Comparison of ENCODE assay signal across 36 cellular contexts in the genomic region with DNA sequence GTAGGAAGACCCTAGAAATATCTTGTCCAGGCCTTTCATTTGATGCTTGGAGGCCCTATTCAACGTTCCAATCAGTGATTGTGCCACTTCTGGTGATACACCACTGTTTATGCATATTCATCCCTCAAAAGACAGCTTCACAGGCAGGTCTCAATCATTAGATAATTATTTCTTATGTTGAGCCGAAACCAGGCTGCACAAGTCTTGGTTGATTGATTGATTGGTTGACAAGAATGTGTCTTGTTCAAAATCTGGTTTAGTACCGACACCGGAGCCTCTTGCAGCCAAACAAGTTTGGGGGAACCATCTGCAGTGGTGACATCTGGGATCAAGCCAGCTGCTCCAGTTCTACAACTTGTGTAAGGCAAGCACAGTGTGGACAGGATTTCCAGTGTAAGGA. TPM values are rescaled to one million over a fixed set of nuclear protein-coding genes. Genes with fewer than 3 reads are reported as not detected.
"Had no signal": no experiment of that assay in that cellular context is flagged by ENCODE, and none has a peak within 500 bp of the region (broad histone marks: within the 10 kb centered on the region; RNA-seq: fewer than 3 reads in every experiment).

No MANE protein-coding gene starts in this region.

- H3K27ac ChIP-seq: adrenal gland, body of pancreas, brain microvascular endothelial cell, breast epithelium, VCaP had no signal

- ATAC-seq: activated CD8-positive, alpha-beta T cell treated with anti-CD3 and anti-CD28 coated beads for 36 hours; activated naive CD4-positive, alpha-beta T cell treated with anti-CD3 and anti-CD28 coated beads, Interleukin-2, amount 50 U/mL, for 72 hours; activated T-cell treated with anti-CD3 and anti-CD28 coated beads, Interleukin-2, amount 50 U/mL, for 4 hours; activated T-cell treated with anti-CD3 and anti-CD28 coated beads, Interleukin-2, amount 50 U/mL, for 72 hours; activated T-helper 17 cell treated with anti-CD3 and anti-CD28 coated beads, Interleukin-2, amount 50 U/mL, for 72 hours; body of pancreas had no signal

- H3K36me3 ChIP-seq: adrenal gland, brain microvascular endothelial cell, breast epithelium had no signal

- DNase-seq: activated B cell treated with CpG ODN at 0.5 μM for 24 hours; activated CD4-positive, alpha-beta memory T cell treated with anti-CD3 and anti-CD28 coated beads for 36 hours; activated CD4-positive, alpha-beta T cell treated with anti-CD3 and anti-CD28 coated beads for 4 hours; activated CD4-positive, alpha-beta T cell treated with anti-CD3 and anti-CD28 coated beads, Interleukin-2, amount 10 ng/mL, durations not matched to agents 24 days and 14 days; activated CD4-positive, alpha-beta T cell treated with anti-CD3 and anti-CD28 coated beads, Interleukin-2, amount 50 U/mL, for 1 hour; activated CD4-positive, alpha-beta T cell treated with anti-CD3 and anti-CD28 coated beads, Interleukin-2, amount 50 U/mL, for 4 hours; activated CD4-positive, CD25-positive, alpha-beta regulatory T cell treated with anti-CD3 and anti-CD28 coated beads, Interleukin-2, amount 50 U/mL, for 72 hours; activated CD8-positive, alpha-beta memory T cell treated with anti-CD3 and anti-CD28 coated beads, Interleukin-2, amount 50 U/mL, for 4 hours; activated CD8-positive, alpha-beta T cell treated with anti-CD3 and anti-CD28 coated beads for 36 hours; activated effector memory CD4-positive, alpha-beta T cell treated with anti-CD3 and anti-CD28 coated beads, Interleukin-2, amount 50 U/mL, for 16 hours; activated gamma-delta T cell treated with Interleukin-2 at 50 U/mL for 16 hours; activated naive CD4-positive, alpha-beta T cell; activated naive CD4-positive, alpha-beta T cell treated with anti-CD3 and anti-CD28 coated beads for 36 hours; activated naive CD4-positive, alpha-beta T cell treated with anti-CD3 and anti-CD28 coated beads, Interleukin-2, amount 50 U/mL, for 16 hours; activated naive CD8-positive, alpha-beta T cell treated with anti-CD3 and anti-CD28 coated beads for 36 hours; activated T-cell treated with anti-CD3 and anti-CD28 coated beads for 4 hours; activated T-cell treated with anti-CD3 and anti-CD28 coated beads, Interleukin-2, amount 50 U/mL, for 1 hour; activated T-cell treated with anti-CD3 and anti-CD28 coated beads, Interleukin-2, amount 50 U/mL, for 4 hours; activated T-cell treated with anti-CD3 and anti-CD28 coated beads, Interleukin-2, amount 50 U/mL, for 72 hours; adrenal gland; amniotic stem cell; aorta; body of pancreas; brain microvascular endothelial cell; central memory CD4-positive, alpha-beta T cell; T-helper 2 cell; T-helper 9 cell had no signal

- H3K4me1 ChIP-seq: adrenal gland, body of pancreas, breast epithelium had no signal

- H3K27me3 ChIP-seq: adrenal gland, body of pancreas, brain microvascular endothelial cell, breast epithelium had no signal

- H3K9me3 ChIP-seq: adrenal gland, body of pancreas, breast epithelium had no signal

- H3K4me3 ChIP-seq: adrenal gland, body of pancreas, breast epithelium had no signal

RNA-seq across cellular contexts. Expression of gene C8A, which starts 20.1 kb away (rescaled TPM):
- total RNA-seq: activated B cell treated with CpG ODN at 0.5 μM for 24 hours; activated CD4-positive, alpha-beta memory T cell treated with anti-CD3 and anti-CD28 coated beads for 36 hours; activated CD4-positive, alpha-beta T cell treated with anti-CD3 and anti-CD28 coated beads, Interleukin-2, amount 10 ng/mL, durations not matched to agents 24 days and 14 days; activated CD8-positive, alpha-beta memory T cell treated with anti-CD3 and anti-CD28 coated beads for 36 hours; activated CD8-positive, alpha-beta T cell treated with anti-CD3 and anti-CD28 coated beads for 36 hours; activated naive CD4-positive, alpha-beta T cell treated with anti-CD3 and anti-CD28 coated beads for 36 hours; activated naive CD4-positive, alpha-beta T cell treated with anti-CD3 and anti-CD28 coated beads, Interleukin-2, amount 50 U/mL, for 72 hours; activated naive CD8-positive, alpha-beta T cell treated with anti-CD3 and anti-CD28 coated beads for 36 hours; activated T-cell treated with anti-CD3 and anti-CD28 coated beads, Interleukin-2, amount 50 U/mL, for 4 hours; activated T-cell treated with anti-CD3 and anti-CD28 coated beads, Interleukin-2, amount 50 U/mL, for 72 hours; activated T-helper 1 cell treated with anti-CD3 and anti-CD28 coated beads, Interleukin-12 subunit alpha, Interleukin-12 subunit beta, Interleukin-2, Interleukin-4 antibody, amounts not matched to agents 30 ng/mL and 10 ng/mL and 1 ng/mL, durations not matched to agents 14 hours and 24 hours and 36 hours; activated T-helper 17 cell treated with anti-CD3 and anti-CD28 coated beads, Interleukin-2, amount 50 U/mL, for 72 hours; aorta; astrocyte; body of pancreas; breast epithelium; cardiac septum; cerebellum had no signal
- polyA plus RNA-seq: aorta had no signal

RNA-seq across cellular contexts. Expression of gene FYB2, which starts 55.5 kb away (rescaled TPM):
- total RNA-seq: activated B cell treated with CpG ODN at 0.5 μM for 24 hours; activated CD4-positive, alpha-beta memory T cell treated with anti-CD3 and anti-CD28 coated beads for 36 hours; activated CD4-positive, alpha-beta T cell treated with anti-CD3 and anti-CD28 coated beads, Interleukin-2, amount 10 ng/mL, durations not matched to agents 24 days and 14 days; activated CD8-positive, alpha-beta memory T cell treated with anti-CD3 and anti-CD28 coated beads for 36 hours; activated CD8-positive, alpha-beta T cell treated with anti-CD3 and anti-CD28 coated beads for 36 hours; activated naive CD4-positive, alpha-beta T cell treated with anti-CD3 and anti-CD28 coated beads for 36 hours; activated naive CD4-positive, alpha-beta T cell treated with anti-CD3 and anti-CD28 coated beads, Interleukin-2, amount 50 U/mL, for 72 hours; activated naive CD8-positive, alpha-beta T cell treated with anti-CD3 and anti-CD28 coated beads for 36 hours; activated T-cell treated with anti-CD3 and anti-CD28 coated beads, Interleukin-2, amount 50 U/mL, for 4 hours; activated T-cell treated with anti-CD3 and anti-CD28 coated beads, Interleukin-2, amount 50 U/mL, for 72 hours; activated T-helper 1 cell treated with anti-CD3 and anti-CD28 coated beads, Interleukin-12 subunit alpha, Interleukin-12 subunit beta, Interleukin-2, Interleukin-4 antibody, amounts not matched to agents 30 ng/mL and 10 ng/mL and 1 ng/mL, durations not matched to agents 14 hours and 24 hours and 36 hours; activated T-helper 17 cell treated with anti-CD3 and anti-CD28 coated beads, Interleukin-2, amount 50 U/mL, for 72 hours; adrenal gland; aorta had no signal
- polyA plus RNA-seq: adrenal gland had no signal
